ENCODE assay signal across 7 cellular contexts in the genomic region with DNA sequence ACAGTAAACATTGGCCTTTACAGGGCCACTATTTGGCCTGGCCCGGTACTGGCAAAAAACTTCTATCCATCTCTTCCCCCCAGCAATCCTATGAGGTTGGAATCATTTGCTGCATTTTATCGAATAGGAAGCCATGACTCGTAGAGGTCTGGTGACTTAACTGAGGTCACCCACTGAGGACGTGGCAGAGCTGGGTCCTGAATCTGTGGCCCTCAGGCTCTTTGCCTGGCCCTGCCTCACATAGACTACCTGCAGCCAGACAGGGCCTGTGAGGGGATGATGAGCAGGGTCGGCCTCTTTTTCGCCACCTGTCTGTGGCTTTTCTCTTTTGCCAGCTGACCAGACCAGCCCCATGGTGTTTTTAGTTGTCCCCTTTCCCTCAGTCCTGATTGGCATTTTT. TPM values are rescaled to one million over a fixed set of nuclear protein-coding genes. Genes with fewer than 3 reads are reported as not detected.
DNase-seq lines count a peak whose midpoint lies in the region; TF ChIP-seq lines count a peak whose summit lies in the region.
"Had no signal": no experiment of that assay in that cellular context is flagged by ENCODE, and none has a peak within 500 bp of the region (broad histone marks: within the 10 kb centered on the region; RNA-seq: fewer than 3 reads in every experiment).

No MANE protein-coding gene starts in this region.

- H3K36me3 ChIP-seq in HUES64 (ENCODE audit: insufficient read depth, low read length) = peaks cover 50% of the 10 kb centered on the region

- H3K4me1 ChIP-seq in HUES64 (ENCODE audit: insufficient read depth, low read length) = peaks cover 3% of the 10 kb centered on the region; the same call in 1 of the 2 replicates

- no peaks in the 10 kb centered on the region for H3K9me3 ChIP-seq in HUES64 (ENCODE audit: insufficient read depth, low read depth, low read length)

- no peaks in the 10 kb centered on the region for H3K27me3 ChIP-seq in HUES64 (ENCODE audit: insufficient read depth, low read length)

- DNase-seq in activated T-helper 2 cell treated with anti-CD3 and anti-CD28 coated beads, Interferon-gamma antibody, Interleukin-2, Interleukin-4, amounts not matched to agents 10 μg/mL and 5 μg/mL and 100 μg/mL, durations not matched to agents 14 hours and 24 hours and 36 hours (ENCODE audit: low spot score) = no peak
- DNase-seq in nephron progenitor cell = no peak
- DNase-seq in GM03348 (ENCODE audit: low spot score) = no peak
- DNase-seq in kidney glomerular epithelial cell (lab: John Stamatoyannopoulos, UW) = no peak
- no peak for DNase-seq in GOT3 (lab: John Stamatoyannopoulos, UW)
- DNase-seq: NCI-H187 had no signal

- intact Hi-C loops in activated T-helper 2 cell treated with anti-CD3 and anti-CD28 coated beads, Interferon-gamma antibody, Interleukin-2, Interleukin-4, amounts not matched to agents 10 μg/mL and 5 μg/mL and 100 μg/mL, durations not matched to agents 14 hours and 24 hours and 36 hours (cut with micrococcal nuclease) = no loop called here

- H3K4me3 Mint-ChIP-seq in activated T-helper 2 cell treated with anti-CD3 and anti-CD28 coated beads, Interferon-gamma antibody, Interleukin-2, Interleukin-4, amounts not matched to agents 10 μg/mL and 5 μg/mL and 100 μg/mL, durations not matched to agents 14 hours and 24 hours and 36 hours (ENCODE audit: low read depth) = peak overlapping the region; percentile 93
- peak overlapping the region; percentile 93 for H3K4me3 Mint-ChIP-seq in nephron progenitor cell

- 0 out of 2 replicates have a peak overlapping the region, but pooled peaks have one; percentile 99 for H3K4me3 ChIP-seq in HUES64 (ENCODE audit: low read length)

- peaks cover 61% of the 10 kb centered on the region for H3K36me3 Mint-ChIP-seq in activated T-helper 2 cell treated with anti-CD3 and anti-CD28 coated beads, Interferon-gamma antibody, Interleukin-2, Interleukin-4, amounts not matched to agents 10 μg/mL and 5 μg/mL and 100 μg/mL, durations not matched to agents 14 hours and 24 hours and 36 hours (ENCODE audit: low read depth)
- H3K36me3 Mint-ChIP-seq in nephron progenitor cell (ENCODE audit: low read depth) = peaks cover 54% of the 10 kb centered on the region

- H3K27ac Mint-ChIP-seq in activated T-helper 2 cell treated with anti-CD3 and anti-CD28 coated beads, Interferon-gamma antibody, Interleukin-2, Interleukin-4, amounts not matched to agents 10 μg/mL and 5 μg/mL and 100 μg/mL, durations not matched to agents 14 hours and 24 hours and 36 hours = peak overlapping the region; percentile 33
- peak overlapping the region; percentile 50 for H3K27ac Mint-ChIP-seq in nephron progenitor cell

- H3K4me1 Mint-ChIP-seq in activated T-helper 2 cell treated with anti-CD3 and anti-CD28 coated beads, Interferon-gamma antibody, Interleukin-2, Interleukin-4, amounts not matched to agents 10 μg/mL and 5 μg/mL and 100 μg/mL, durations not matched to agents 14 hours and 24 hours and 36 hours (ENCODE audit: low read depth) = peaks cover 26% of the 10 kb centered on the region
- peaks cover 30% of the 10 kb centered on the region for H3K4me1 Mint-ChIP-seq in nephron progenitor cell

- no peaks in the 10 kb centered on the region for H3K9me3 Mint-ChIP-seq in activated T-helper 2 cell treated with anti-CD3 and anti-CD28 coated beads, Interferon-gamma antibody, Interleukin-2, Interleukin-4, amounts not matched to agents 10 μg/mL and 5 μg/mL and 100 μg/mL, durations not matched to agents 14 hours and 24 hours and 36 hours
- no peaks in the 10 kb centered on the region for H3K9me3 Mint-ChIP-seq in nephron progenitor cell

- H3K9ac ChIP-seq in HUES64 (ENCODE audit: low read depth, low read length) = no peak overlapping the region

- no peaks in the 10 kb centered on the region for H3K27me3 Mint-ChIP-seq in activated T-helper 2 cell treated with anti-CD3 and anti-CD28 coated beads, Interferon-gamma antibody, Interleukin-2, Interleukin-4, amounts not matched to agents 10 μg/mL and 5 μg/mL and 100 μg/mL, durations not matched to agents 14 hours and 24 hours and 36 hours (ENCODE audit: low read depth)
- H3K27me3 Mint-ChIP-seq in nephron progenitor cell (ENCODE audit: low read depth, poor library complexity) = no peaks in the 10 kb centered on the region

- H3K27ac ChIP-seq in HUES64 (ENCODE audit: low read depth, low read length) = no peak overlapping the region

- no peak for TF ChIP-seq CTCF in nephron progenitor cell (IDR thresholded peaks at IDR 0.05)

- WGBS in HUES64 = 94% methylated on average over 6 of the region's 6 CpGs

RNA-seq across cellular contexts. Expression of a gene that starts 1.9 kb away (rescaled TPM):
- 123 TPM for polyA plus RNA-seq in HUES64 (2013, experiment 1 of 2)
- 122 TPM for polyA plus RNA-seq in HUES64 (2013, experiment 2 of 2)
- 143 and 144 TPM in 2 replicates for total RNA-seq in activated T-helper 2 cell treated with anti-CD3 and anti-CD28 coated beads, Interferon-gamma antibody, Interleukin-2, Interleukin-4, amounts not matched to agents 10 μg/mL and 5 μg/mL and 100 μg/mL, durations not matched to agents 14 hours and 24 hours and 36 hours

RNA-seq across cellular contexts. Expression of a gene that starts 12.1 kb away (rescaled TPM):
- polyA plus RNA-seq in HUES64 (2013, experiment 1 of 2) = 882 TPM
- 957 TPM for polyA plus RNA-seq in HUES64 (2013, experiment 2 of 2)
- 2,017 and 2,037 TPM in 2 replicates for total RNA-seq in activated T-helper 2 cell treated with anti-CD3 and anti-CD28 coated beads, Interferon-gamma antibody, Interleukin-2, Interleukin-4, amounts not matched to agents 10 μg/mL and 5 μg/mL and 100 μg/mL, durations not matched to agents 14 hours and 24 hours and 36 hours

RNA-seq across cellular contexts. Expression of a gene that starts 14.1 kb away (rescaled TPM):
- 3.1 TPM for polyA plus RNA-seq in HUES64 (2013, experiment 1 of 2)
- polyA plus RNA-seq in HUES64 (2013, experiment 2 of 2) = 3.2 TPM
- 2.7 and 2.9 TPM in 2 replicates for total RNA-seq in activated T-helper 2 cell treated with anti-CD3 and anti-CD28 coated beads, Interferon-gamma antibody, Interleukin-2, Interleukin-4, amounts not matched to agents 10 μg/mL and 5 μg/mL and 100 μg/mL, durations not matched to agents 14 hours and 24 hours and 36 hours

RNA-seq across cellular contexts. Expression of a gene that starts 18.4 kb away (rescaled TPM):
- polyA plus RNA-seq in HUES64 (2013, experiment 1 of 2) = 22.9 TPM
- 29.7 TPM for polyA plus RNA-seq in HUES64 (2013, experiment 2 of 2)
- 14.0 and 14.2 TPM in 2 replicates for total RNA-seq in activated T-helper 2 cell treated with anti-CD3 and anti-CD28 coated beads, Interferon-gamma antibody, Interleukin-2, Interleukin-4, amounts not matched to agents 10 μg/mL and 5 μg/mL and 100 μg/mL, durations not matched to agents 14 hours and 24 hours and 36 hours

RNA-seq across cellular contexts. Expression of a gene that starts 35.7 kb away (rescaled TPM):
- polyA plus RNA-seq in HUES64 (2013, experiment 1 of 2) = 0.75 TPM
- polyA plus RNA-seq in HUES64 (2013, experiment 2 of 2) = 1.7 TPM
- 6.4 and 7.7 TPM in 2 replicates for total RNA-seq in activated T-helper 2 cell treated with anti-CD3 and anti-CD28 coated beads, Interferon-gamma antibody, Interleukin-2, Interleukin-4, amounts not matched to agents 10 μg/mL and 5 μg/mL and 100 μg/mL, durations not matched to agents 14 hours and 24 hours and 36 hours
